In the genomic region with DNA sequence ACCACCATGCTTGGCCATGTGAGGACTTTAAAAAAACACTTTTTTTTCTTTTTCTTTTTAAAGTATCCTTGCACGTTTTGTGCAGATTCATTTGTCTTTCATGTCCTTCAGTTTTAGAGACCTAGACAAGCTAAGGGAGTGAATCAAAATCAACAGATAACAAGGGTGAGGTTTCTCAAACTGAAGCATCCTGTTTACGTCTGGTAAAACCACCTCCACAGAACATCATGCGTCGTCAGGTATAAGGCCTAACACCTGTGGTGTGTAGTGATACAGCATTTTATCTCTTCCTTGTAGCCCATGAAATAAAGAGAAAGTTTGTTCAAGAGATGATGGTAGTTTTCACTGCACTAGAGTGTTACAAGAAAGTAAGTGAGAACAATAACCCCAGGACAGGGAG, we compare ENCODE assay signal across 23 cellular contexts. TPM values are rescaled to one million over a fixed set of nuclear protein-coding genes. Genes with fewer than 3 reads are reported as not detected.
DNase-seq lines count a peak whose midpoint lies in the region; ATAC-seq and TF ChIP-seq lines count a peak whose summit lies in the region.
"Had no signal": no experiment of that assay in that cellular context is flagged by ENCODE, and none has a peak within 500 bp of the region (broad histone marks: within the 10 kb centered on the region; RNA-seq: fewer than 3 reads in every experiment).

No MANE protein-coding gene starts in this region.

- H3K9me3 ChIP-seq in CD4-positive, CD25-positive, alpha-beta regulatory T cell (ENCODE audit: control insufficient read depth in 2 of 2, low read length in 2 of 2), result peaks cover 6 to 10% of the 10 kb centered on the region in 2 experiments
- peaks cover 9% of the 10 kb centered on the region for H3K9me3 ChIP-seq in CD4-positive, alpha-beta T cell (ENCODE audit: control insufficient read depth, low read length)

- H3K4me1 ChIP-seq in CD4-positive, CD25-positive, alpha-beta regulatory T cell (ENCODE audit: control insufficient read depth, insufficient read depth, low read length, poor library complexity, severe bottlenecking), result peaks cover 17% of the 10 kb centered on the region
- H3K4me1 ChIP-seq: BLaER1 had no signal

- no peak for TF ChIP-seq CTCF in CD4-positive, alpha-beta T cell (IDR thresholded peaks at IDR 0.05)
- no peak for TF ChIP-seq CTCF in type B pancreatic cell (conservative IDR thresholded peaks at IDR 0.05)

- H3K4me1 Mint-ChIP-seq in CD4-positive, CD25-positive, alpha-beta regulatory T cell, result peaks cover 11 to 37% (median 25%) of the 10 kb centered on the region in 4 donors
- peaks cover 6% of the 10 kb centered on the region for H3K4me1 Mint-ChIP-seq in CD4-positive, alpha-beta T cell (ENCODE audit: low read depth)
- peaks cover 17% of the 10 kb centered on the region for H3K4me1 Mint-ChIP-seq in T-helper 1 cell treated with Interleukin-12 subunit alpha and Interleukin-12 subunit beta and Interleukin-4 antibody, amounts not matched to agents 30 μg/mL and 1 μg/mL, for 36 hours (ENCODE audit: low read depth)
- H3K4me1 Mint-ChIP-seq in central memory CD8-positive, alpha-beta T cell, result peaks cover 5% of the 10 kb centered on the region
- no peaks in the 10 kb centered on the region for H3K4me1 Mint-ChIP-seq in type B pancreatic cell (ENCODE audit: unreplicated experiment)

- ATAC-seq in CD4-positive, CD25-positive, alpha-beta regulatory T cell (ENCODE audit: low read depth in 2 of 2), result peak; percentile 99 to 100
- peak; percentile 97 for ATAC-seq in CD4-positive, alpha-beta T cell (ENCODE audit: poor library complexity)
- ATAC-seq in central memory CD8-positive, alpha-beta T cell (replicated peaks; ENCODE audit: extremely low read depth, poor library complexity, severe bottlenecking), result peak; percentile 71
- ATAC-seq: HCT116, Panc1 had no signal

- no peaks in the 10 kb centered on the region for H3K36me3 ChIP-seq in CD4-positive, CD25-positive, alpha-beta regulatory T cell (ENCODE audit: control insufficient read depth, insufficient read depth, low read length)
- H3K36me3 ChIP-seq: BLaER1 had no signal

- H3K4me3 Mint-ChIP-seq in CD4-positive, CD25-positive, alpha-beta regulatory T cell, result peak overlapping the region in 3 of 4 donors; percentile 5 to 45 (median 44)
- H3K4me3 Mint-ChIP-seq in CD4-positive, alpha-beta T cell, result no peak overlapping the region
- peak overlapping the region; percentile 21 for H3K4me3 Mint-ChIP-seq in T-helper 1 cell treated with Interleukin-12 subunit alpha and Interleukin-12 subunit beta and Interleukin-4 antibody, amounts not matched to agents 30 μg/mL and 1 μg/mL, for 36 hours
- no peak overlapping the region for H3K4me3 Mint-ChIP-seq in central memory CD8-positive, alpha-beta T cell
- H3K4me3 Mint-ChIP-seq in type B pancreatic cell, result no peak overlapping the region

- H3K36me3 Mint-ChIP-seq in CD4-positive, CD25-positive, alpha-beta regulatory T cell, result no peaks in the 10 kb centered on the region
- no peaks in the 10 kb centered on the region for H3K36me3 Mint-ChIP-seq in CD4-positive, alpha-beta T cell (ENCODE audit: low read depth)
- H3K36me3 Mint-ChIP-seq in T-helper 1 cell treated with Interleukin-12 subunit alpha and Interleukin-12 subunit beta and Interleukin-4 antibody, amounts not matched to agents 30 μg/mL and 1 μg/mL, for 36 hours (ENCODE audit: low read depth), result peaks cover 10% of the 10 kb centered on the region
- no peaks in the 10 kb centered on the region for H3K36me3 Mint-ChIP-seq in central memory CD8-positive, alpha-beta T cell (ENCODE audit: insufficient read depth)
- H3K36me3 Mint-ChIP-seq in type B pancreatic cell, result no peaks in the 10 kb centered on the region

- peak overlapping the region; percentile 12 for H3K4me3 ChIP-seq in CD4-positive, CD25-positive, alpha-beta regulatory T cell (ENCODE audit: low read depth, low read length)
- H3K4me3 ChIP-seq: BLaER1 had no signal

- CTCF ChIA-PET in CD4-positive, alpha-beta T cell (lab: Charles Lee), result interaction anchor here (0.8 kb wide), 1 partner anchor 31 kb away, joined by 3 read pairs; no protein-coding TSS in a partner anchor

- H3K27me3 Mint-ChIP-seq in CD4-positive, CD25-positive, alpha-beta regulatory T cell, result no peaks in the 10 kb centered on the region
- peaks cover 14% of the 10 kb centered on the region for H3K27me3 Mint-ChIP-seq in CD4-positive, alpha-beta T cell
- H3K27me3 Mint-ChIP-seq in T-helper 1 cell treated with Interleukin-12 subunit alpha and Interleukin-12 subunit beta and Interleukin-4 antibody, amounts not matched to agents 30 μg/mL and 1 μg/mL, for 36 hours (ENCODE audit: low read depth), result peaks cover 6% of the 10 kb centered on the region
- H3K27me3 Mint-ChIP-seq in central memory CD8-positive, alpha-beta T cell, result peaks cover 62% of the 10 kb centered on the region
- no peaks in the 10 kb centered on the region for H3K27me3 Mint-ChIP-seq in type B pancreatic cell

- peak overlapping the region; percentile 15 for H3K27ac ChIP-seq in CD4-positive, CD25-positive, alpha-beta regulatory T cell (ENCODE audit: insufficient read depth, low read length, poor library complexity, severe bottlenecking)
- H3K27ac ChIP-seq in CD4-positive, alpha-beta T cell (ENCODE audit: low read depth, low read length), result no peak overlapping the region
- H3K27ac ChIP-seq: BLaER1, KMS-11 had no signal

- H3K27me3 ChIP-seq in CD4-positive, CD25-positive, alpha-beta regulatory T cell (ENCODE audit: control insufficient read depth, insufficient read depth, low read length), result no peaks in the 10 kb centered on the region
- H3K27me3 ChIP-seq in CD4-positive, alpha-beta T cell (ENCODE audit: control insufficient read depth, insufficient read depth, low read length), result no peaks in the 10 kb centered on the region
- H3K27me3 ChIP-seq: BLaER1 had no signal

- intact Hi-C loops in CD4-positive, alpha-beta T cell (cut with DNase I, micrococcal nuclease), result no loop called here

- peak; percentile 5 to 94 (median 75) for DNase-seq in CD4-positive, CD25-positive, alpha-beta regulatory T cell
- DNase-seq in CD4-positive, alpha-beta T cell, result peak in 1 of 10 experiments; percentile 7
- no peak for DNase-seq in central memory CD8-positive, alpha-beta T cell (ENCODE audit: low spot score in 2 of 2)
- no peak for DNase-seq in dedifferentiated amniotic fluid mesenchymal stem cell (ENCODE audit: extremely low spot score)
- no peak for DNase-seq in type B pancreatic cell (ENCODE audit: extremely low spot score, unreplicated experiment)
- DNase-seq in NCI-H2081 treated with DMSO at 0.1 percent for 48 hours (lab: John Stamatoyannopoulos, UW), result no peak
- DNase-seq: DMS53; GDM1; IMR-90; NCI-H1092 treated with DMSO at 0.1 percent for 48 hours; NCI-H1436 treated with DMSO at 0.1 percent for 48 hours; NCI-H1930; NCI-H226; NCI-H510A treated with DMSO at 0.1 percent for 48 hours; NCI-H774; NK-92 treated with Interleukin-12 subunit alpha and Interleukin-12 subunit beta, amount 100 ng/mL, for 24 hours; SIG-M5 had no signal

- peak overlapping the region; percentile 87 to 98 (median 87) for H3K27ac Mint-ChIP-seq in CD4-positive, CD25-positive, alpha-beta regulatory T cell
- peak overlapping the region; percentile 25 for H3K27ac Mint-ChIP-seq in CD4-positive, alpha-beta T cell
- peak overlapping the region; percentile 85 for H3K27ac Mint-ChIP-seq in T-helper 1 cell treated with Interleukin-12 subunit alpha and Interleukin-12 subunit beta and Interleukin-4 antibody, amounts not matched to agents 30 μg/mL and 1 μg/mL, for 36 hours
- H3K27ac Mint-ChIP-seq in central memory CD8-positive, alpha-beta T cell (ENCODE audit: low read depth), result peak overlapping the region; percentile 7
- H3K27ac Mint-ChIP-seq in type B pancreatic cell, result no peak overlapping the region

- H3K9me3 Mint-ChIP-seq in CD4-positive, CD25-positive, alpha-beta regulatory T cell, result peaks cover 0 to 13% (median 4%) of the 10 kb centered on the region in 7 donors
- H3K9me3 Mint-ChIP-seq in CD4-positive, alpha-beta T cell, result no peaks in the 10 kb centered on the region
- peaks cover 22% of the 10 kb centered on the region for H3K9me3 Mint-ChIP-seq in T-helper 1 cell treated with Interleukin-12 subunit alpha and Interleukin-12 subunit beta and Interleukin-4 antibody, amounts not matched to agents 30 μg/mL and 1 μg/mL, for 36 hours
- no peaks in the 10 kb centered on the region for H3K9me3 Mint-ChIP-seq in central memory CD8-positive, alpha-beta T cell
- no peaks in the 10 kb centered on the region for H3K9me3 Mint-ChIP-seq in type B pancreatic cell

- POLR2A ChIA-PET in CD4-positive, alpha-beta T cell (lab: Charles Lee), result interaction anchor here (0.8 to 1.7 kb wide), 3 partner anchors 11 to 27 kb away, joined by 3 to 8 read pairs (median 4); a partner anchor contains a TSS

RNA-seq across cellular contexts. Expression of a gene that starts 26.3 kb away (rescaled TPM):
- total RNA-seq in CD4-positive, CD25-positive, alpha-beta regulatory T cell, result 27.0 TPM
- polyA plus RNA-seq in CD4-positive, CD25-positive, alpha-beta regulatory T cell, result 10 to 100 TPM in 2 of 4 donors, 1 to 10 TPM in 2; 5.7 to 10.6 (median 8.8) TPM
- 1 to 10 TPM; 1.5 TPM for total RNA-seq in CD4-positive, alpha-beta T cell
- total RNA-seq in type B pancreatic cell (ENCODE audit: low replicate concordance), result 0.72 and 1.6 TPM in 2 replicates
- total RNA-seq: H1, IMR-90 had no signal
- polyA plus RNA-seq: H1, IMR-90 had no signal

RNA-seq across cellular contexts. Expression of a gene that starts 26.4 kb away (rescaled TPM):
- 53.1 TPM for total RNA-seq in CD4-positive, CD25-positive, alpha-beta regulatory T cell
- 100 to 1,000 TPM in 2 of 4 donors, 10 to 100 TPM in 2; 57.8 to 126 (median 84.6) TPM for polyA plus RNA-seq in CD4-positive, CD25-positive, alpha-beta regulatory T cell
- total RNA-seq in CD4-positive, alpha-beta T cell, result 1 to 10 TPM; 7.7 to 8.0 TPM
- 0.59 TPM in 1 of 2 replicates, not detected in the other for total RNA-seq in type B pancreatic cell (ENCODE audit: low replicate concordance)
- total RNA-seq: H1, IMR-90 had no signal
- polyA plus RNA-seq: IMR-90 had no signal

Comparison
In these comparisons a context has a peak if more than half of its experiments do, and no peak if none do; other contexts are left out.
1. DNase-seq: peak in CD4-positive, CD25-positive, alpha-beta regulatory T cell (3 of 3); none in central memory CD8-positive, alpha-beta T cell (0 of 2), dedifferentiated amniotic fluid mesenchymal stem cell (single experiment), type B pancreatic cell (single experiment) and NCI-H2081 treated with DMSO at 0.1 percent for 48 hours (single experiment).
2. H3K4me3 Mint-ChIP-seq: peak in CD4-positive, CD25-positive, alpha-beta regulatory T cell (3 of 4) and T-helper 1 cell treated with Interleukin-12 subunit alpha and Interleukin-12 subunit beta and Interleukin-4 antibody, amounts not matched to agents 30 μg/mL and 1 μg/mL, for 36 hours (single experiment); none in CD4-positive, alpha-beta T cell (single experiment), central memory CD8-positive, alpha-beta T cell (single experiment) and type B pancreatic cell (single experiment).
3. RNA of a gene that starts 26.3 kb away (total RNA-seq): 27.0 TPM in CD4-positive, CD25-positive, alpha-beta regulatory T cell (single experiment); 1.5 TPM in CD4-positive, alpha-beta T cell and 0.72 to 1.6 TPM in type B pancreatic cell; every median in the first group is over 10 times any median in the second.
4. Peak in every context shown above with its lines, with median percentiles within 50 percentile points of each other: ATAC-seq.